In the genomic region with DNA sequence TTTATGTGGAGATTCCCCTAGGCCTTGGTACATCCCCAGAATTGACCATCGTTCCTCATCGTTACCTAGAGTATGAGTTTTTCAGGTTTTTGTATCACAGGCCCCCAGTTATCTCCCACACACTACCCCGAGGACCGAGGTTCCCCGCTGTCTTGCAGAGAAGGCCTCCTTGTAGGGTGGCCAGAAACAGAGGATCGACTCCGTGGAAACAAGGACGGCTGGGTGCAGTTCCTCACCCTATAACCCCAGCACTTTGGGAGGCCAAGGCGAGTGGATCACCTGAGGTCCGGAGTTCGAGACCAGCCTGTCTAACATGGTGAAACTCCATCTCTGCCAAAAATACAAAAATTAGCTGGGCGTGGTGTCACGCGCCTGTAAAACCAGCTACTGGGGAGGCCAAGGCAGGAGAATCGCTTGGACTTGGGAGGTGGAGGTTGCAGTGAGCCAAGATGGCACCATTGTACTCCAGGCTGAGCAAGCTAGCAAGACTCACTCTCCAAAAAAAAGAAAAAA, we compare ENCODE assay signal across 8 cellular contexts. TPM values are rescaled to one million over a fixed set of nuclear protein-coding genes. Genes with fewer than 3 reads are reported as not detected.
A peak's percentile ranks its signal among the peaks of the same experiment; 100 is the strongest.
DNase-seq lines count a peak whose midpoint lies in the region; TF ChIP-seq lines count a peak whose summit lies in the region.

No MANE protein-coding gene starts in this region.

- H2BK12ac ChIP-seq in trophoblast cell (ENCODE audit: low read length), result peak overlapping the region; percentile 63

- H3K9me2 ChIP-seq in DOHH2 (replicated peaks; ENCODE audit: control insufficient read depth, low read length), result no peaks in the 10 kb centered on the region

- no peaks in the 10 kb centered on the region for H3K27me3 ChIP-seq in DOHH2 (ENCODE audit: control insufficient read depth, low read length)
- H3K27me3 ChIP-seq in SJCRH30, result no peaks in the 10 kb centered on the region
- no peaks in the 10 kb centered on the region for H3K27me3 ChIP-seq in esophagus muscularis mucosa
- H3K27me3 ChIP-seq in trophoblast cell (ENCODE audit: insufficient read depth, low read length), result no peaks in the 10 kb centered on the region

- peak overlapping the region; percentile 90 for H3K9ac ChIP-seq in trophoblast cell (ENCODE audit: low read length)

- H3F3A ChIP-seq in DOHH2 (ENCODE audit: control insufficient read depth, insufficient read depth), result peaks cover 19% of the 10 kb centered on the region

- peak overlapping the region; percentile 20; the same call in 1 of the 2 replicates for H3K27ac ChIP-seq in DOHH2 (ENCODE audit: low read depth, low read length)
- peak overlapping the region; percentile 38 for H3K27ac ChIP-seq in SJCRH30
- H3K27ac ChIP-seq in esophagus muscularis mucosa (replicated peaks in 1 of 4), result peak overlapping the region; percentile 86 to 89 (median 86)
- H3K27ac ChIP-seq in trophoblast cell (ENCODE audit: low read depth, low read length), result peak overlapping the region; percentile 87

- H2BK5ac ChIP-seq in trophoblast cell (ENCODE audit: low read depth, low read length, poor library complexity), result peak overlapping the region; percentile 86

- no peak overlapping the region for H2AFZ ChIP-seq in trophoblast cell (ENCODE audit: insufficient read depth, low read length, poor library complexity)

- intact Hi-C loops in esophagus muscularis mucosa (cut with DNase I), result no loop called here

- H4K20me1 ChIP-seq in DOHH2 (ENCODE audit: control insufficient read depth, insufficient read depth, low read depth, low read length), result no peaks in the 10 kb centered on the region; the same call in 1 of the 2 replicates

- H3K36me3 ChIP-seq in DOHH2 (ENCODE audit: control insufficient read depth, low read length) (peaks cover 6% of the 10 kb centered on the region), SJCRH30 (no peaks in the 10 kb centered on the region), esophagus muscularis mucosa (peaks cover 0 to 6% (median 0%) of the 10 kb centered on the region in 4 donors), trophoblast cell (ENCODE audit: control insufficient read depth in 1 of 2, insufficient read depth in 2 of 2, low read length in 2 of 2) (peaks cover 10 to 21% of the 10 kb centered on the region in 2 experiments)

- no peak for TF ChIP-seq POLR2A in esophagus muscularis mucosa (IDR thresholded peaks at IDR 0.05; ENCODE audit: low read depth)

- H3K18ac ChIP-seq in trophoblast cell (ENCODE audit: low read length), result peak overlapping the region; percentile 89

- H2AK5ac ChIP-seq in trophoblast cell (ENCODE audit: low read length), result peak overlapping the region; percentile 91

- H2BK120ac ChIP-seq in trophoblast cell (ENCODE audit: insufficient read depth, low read length, poor library complexity), result peak overlapping the region; percentile 35

- TF ChIP-seq EP300 in esophagus muscularis mucosa (IDR thresholded peaks at IDR 0.05), result no peak

- H3K4me2 ChIP-seq in DOHH2 (ENCODE audit: low read length) (peak overlapping the region; percentile 95), trophoblast cell (ENCODE audit: low read length) (peak overlapping the region; percentile 75)

- H3K79me2 ChIP-seq in DOHH2 (ENCODE audit: control insufficient read depth, low read length) (peaks cover 52% of the 10 kb centered on the region), trophoblast cell (ENCODE audit: control insufficient read depth, insufficient read depth, low read length, poor library complexity) (peaks cover 31% of the 10 kb centered on the region)

- peak overlapping the region; percentile 90 for H3K4me3 ChIP-seq in DOHH2 (ENCODE audit: low read length)
- peak overlapping the region; percentile 71 for H3K4me3 ChIP-seq in SJCRH30
- peak overlapping the region; percentile 71 to 94 (median 83) for H3K4me3 ChIP-seq in esophagus muscularis mucosa
- H3K4me3 ChIP-seq in trophoblast cell (ENCODE audit: low read depth, low read length), result peak overlapping the region; percentile 87

- no peaks in the 10 kb centered on the region for H3K9me3 ChIP-seq in DOHH2 (ENCODE audit: control insufficient read depth, insufficient read depth, low read length)
- H3K9me3 ChIP-seq in SJCRH30 (replicated peaks), result no peaks in the 10 kb centered on the region
- no peaks in the 10 kb centered on the region for H3K9me3 ChIP-seq in esophagus muscularis mucosa
- no peaks in the 10 kb centered on the region for H3K9me3 ChIP-seq in trophoblast cell (ENCODE audit: insufficient read depth, low read depth, low read length)

- WGBS in esophagus muscularis mucosa, result 76% methylated on average over 15 of the region's 15 CpGs
- no CpG with 5 or more reads among the region's 15 CpGs for WGBS in trophoblast cell (ENCODE audit: extremely low coverage, insufficient coverage, insufficient read length)

- H4K91ac ChIP-seq in trophoblast cell (ENCODE audit: low read depth, low read length), result peak overlapping the region; percentile 90

- H4K8ac ChIP-seq in trophoblast cell (ENCODE audit: low read depth, low read length), result peak overlapping the region; percentile 92

- no peak for TF ChIP-seq CTCF in DOHH2 (IDR thresholded peaks at IDR 0.05; ENCODE audit: low read depth, low read length, poor library complexity, severe bottlenecking)
- TF ChIP-seq CTCF in esophagus muscularis mucosa (IDR thresholded peaks at IDR 0.05), result no peak

- DNase-seq in SJCRH30, result no peak
- no peak for DNase-seq in esophagus muscularis mucosa (ENCODE audit: extremely low spot score)
- DNase-seq in trophoblast cell, result no peak
- DNase-seq in SIG-M5 treated with dmso at 0.1 percent for 504 hours (lab: John Stamatoyannopoulos, UW; ENCODE audit: unreplicated experiment), result no peak
- no peak for DNase-seq in DMS53 (lab: John Stamatoyannopoulos, UW)
- no peak for DNase-seq in NOMO-1 (lab: John Stamatoyannopoulos, UW; ENCODE audit: unreplicated experiment in 2 of 2)
- no peak for DNase-seq in NCI-H748 treated with DMSO at 0.1 percent for 48 hours (lab: John Stamatoyannopoulos, UW)

- peaks cover 31% of the 10 kb centered on the region for H3K4me1 ChIP-seq in DOHH2 (ENCODE audit: control insufficient read depth, low read length)
- H3K4me1 ChIP-seq in SJCRH30, result peaks cover 14% of the 10 kb centered on the region
- H3K4me1 ChIP-seq in esophagus muscularis mucosa, result peaks cover 14 to 61% (median 47%) of the 10 kb centered on the region in 4 donors
- peaks cover 36 to 46% of the 10 kb centered on the region in 2 experiments for H3K4me1 ChIP-seq in trophoblast cell (ENCODE audit: control insufficient read depth in 1 of 2, insufficient read depth in 2 of 2, low read length in 2 of 2)

- H3K79me1 ChIP-seq in trophoblast cell (ENCODE audit: low read length), result peaks cover 26% of the 10 kb centered on the region

- peak overlapping the region; percentile 72 for H4K12ac ChIP-seq in trophoblast cell (ENCODE audit: low read depth, low read length)

- peak overlapping the region; percentile 96 for H3K4ac ChIP-seq in trophoblast cell (ENCODE audit: low read depth, low read length)

- peak overlapping the region; percentile 90 for H3K14ac ChIP-seq in trophoblast cell (ENCODE audit: low read length)

- no peak overlapping the region for H3K23ac ChIP-seq in trophoblast cell (ENCODE audit: low read length)

RNA-seq across cellular contexts. Expression of a gene that starts 0.7 kb away (rescaled TPM):
- 4.7 and 4.8 TPM in 2 replicates for total RNA-seq in SJCRH30 (2014; rRNA removed; shearing (Covaris generic))
- total RNA-seq in esophagus muscularis mucosa, result 1 to 10 TPM; 3.8 to 5.6 (median 4.4) TPM
- 10.9 and 12.1 TPM in 2 replicates for polyA plus RNA-seq in trophoblast cell (2013)

RNA-seq across cellular contexts. Expression of a gene that starts 0.7 kb away (rescaled TPM):
- 29.1 and 29.2 TPM in 2 replicates for total RNA-seq in SJCRH30 (2014; rRNA removed; shearing (Covaris generic))
- 10 to 100 TPM; 26.6 to 76.5 (median 59.3) TPM for total RNA-seq in esophagus muscularis mucosa
- 70.2 and 70.3 TPM in 2 replicates for polyA plus RNA-seq in trophoblast cell (2013)

RNA-seq across cellular contexts. Expression of a gene that starts 20.6 kb away (rescaled TPM):
- 39.2 and 41.6 TPM in 2 replicates for total RNA-seq in SJCRH30 (2014; rRNA removed; shearing (Covaris generic))
- total RNA-seq in esophagus muscularis mucosa, result 100 to 1,000 TPM in 2 of 4 donors, 10 to 100 TPM in 2; 89.7 to 125 (median 102) TPM
- polyA plus RNA-seq in trophoblast cell (2013), result 55.3 and 58.0 TPM in 2 replicates

RNA-seq across cellular contexts. Expression of a gene that starts 35.1 kb away (rescaled TPM):
- total RNA-seq in SJCRH30 (2014; rRNA removed; shearing (Covaris generic)), result 72.8 and 78.0 TPM in 2 replicates
- 10 to 100 TPM; 34.1 to 52.6 (median 48.5) TPM for total RNA-seq in esophagus muscularis mucosa
- 92.2 and 93.2 TPM in 2 replicates for polyA plus RNA-seq in trophoblast cell (2013)

RNA-seq across cellular contexts. Expression of a gene that starts 42.5 kb away (rescaled TPM):
- total RNA-seq in SJCRH30 (2014; rRNA removed; shearing (Covaris generic)), result 5.1 and 5.8 TPM in 2 replicates
- 10 to 100 TPM in 1 of 4 donors, 1 to 10 TPM in 3; 2.5 to 10.8 (median 8.5) TPM for total RNA-seq in esophagus muscularis mucosa
- polyA plus RNA-seq in trophoblast cell (2013), result 18.5 and 21.1 TPM in 2 replicates

Comparison
In these comparisons a context has a peak if more than half of its experiments do, and no peak if none do; other contexts are left out.
1. H3K27ac ChIP-seq: peak in every context shown above with its lines; median percentile 87 in trophoblast cell; 86 in esophagus muscularis mucosa; 38 in SJCRH30; 20 in DOHH2.